In genomic region chr7:98862716-98863420, GRCh38 we compare ENCODE assay signal across 1 cellular context.
TF ChIP-seq lines count a peak whose summit lies in the region.

No MANE protein-coding gene starts in this region.

TF ChIP-seq in HepG2, 621 proteins besides CTCF, POLR2A, EP300 and RAD21:
- TF ChIP-seq HNRNPL (IDR thresholded peaks at IDR 0.05; ENCODE audit: low read depth, low read length) (0 out of 2 replicates have a peak, but pooled peaks have one; percentile 39), ZNF333 (CRISPR knock-in tag; IDR thresholded peaks at IDR 0.05; ENCODE audit: borderline replicate concordance) (no peak)
